In genomic region chr10:38047666-38048065, GRCh38 we compare ENCODE assay signal across 1 cellular context.
A peak's percentile ranks its signal among the peaks of the same experiment; 100 is the strongest.
TF ChIP-seq lines count a peak whose summit lies in the region.

No MANE protein-coding gene starts in this region.

TF ChIP-seq in GM12878, 131 proteins besides CTCF, POLR2A, EP300 and RAD21 (continued from another document):
- TF ChIP-seq ATF2 (IDR thresholded peaks at IDR 0.05; ENCODE audit: low read length) (peak; percentile 24; the same call in 1 of the 2 replicates), RELB (IDR thresholded peaks at IDR 0.05; ENCODE audit: low read depth) (0 out of 2 replicates have a peak, but pooled peaks have one; percentile 26)
